In the genomic region with DNA sequence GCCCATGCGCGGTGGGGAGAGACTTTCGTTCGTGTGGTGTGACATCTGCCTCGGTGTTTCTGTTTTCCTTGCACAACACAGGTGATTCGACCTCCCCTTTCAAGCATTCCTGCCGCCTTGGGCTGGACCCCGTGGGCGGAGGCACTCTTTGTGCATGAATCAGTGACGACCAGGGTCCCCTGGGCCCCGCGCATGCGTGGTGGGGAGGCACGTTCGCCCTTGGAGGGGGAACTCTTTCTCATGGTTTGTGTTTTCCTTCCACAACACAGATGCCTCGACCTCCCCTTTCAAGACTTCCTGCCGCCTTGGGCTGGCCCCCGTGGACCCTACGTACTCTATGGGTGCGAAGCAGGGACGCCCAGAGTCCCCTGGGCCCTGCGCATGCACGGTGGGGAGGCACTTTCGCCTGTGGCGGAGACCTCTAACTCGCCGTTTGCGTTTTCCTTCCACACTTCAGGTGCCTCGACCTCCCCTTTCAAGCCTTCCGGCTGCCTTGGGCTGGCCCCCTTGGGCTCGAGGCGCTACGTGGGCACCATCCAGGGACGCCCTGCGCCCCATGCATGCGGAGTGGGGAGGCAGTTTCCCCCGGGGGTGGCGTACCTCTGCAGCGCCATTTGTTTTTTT, we compare ENCODE assay signal across 1 cellular context.
A peak's percentile ranks its signal among the peaks of the same experiment; 100 is the strongest.
TF ChIP-seq lines count a peak whose summit lies in the region.

No MANE protein-coding gene starts in this region.

TF ChIP-seq in K562, 482 proteins besides CTCF, POLR2A, EP300 and RAD21 (continues in another document):
- TF ChIP-seq ZKSCAN1 (IDR thresholded peaks at IDR 0.05; ENCODE audit: low read depth, low read length) (no peak), NRF1 (conservative IDR thresholded peaks at IDR 0.05 in 1 of 2, IDR thresholded peaks at IDR 0.05 in 1 of 2) (peak; percentile 92 to 93), KLF1 (tag; IDR thresholded peaks at IDR 0.05) (no peak), TFAM (CRISPR knock-in tag; conservative IDR thresholded peaks at IDR 0.05) (no peak), SUPT5H (IDR thresholded peaks at IDR 0.05) (no peak), ZNF408 (CRISPR knock-in tag; IDR thresholded peaks at IDR 0.05; ENCODE audit: low read depth) (no peak), ZNF3 (CRISPR knock-in tag; IDR thresholded peaks at IDR 0.05) (no peak), TAF9B (IDR thresholded peaks at IDR 0.05; ENCODE audit: partially characterized antibody) (no peak), FOXK2 (conservative IDR thresholded peaks at IDR 0.05 in 1 of 2, IDR thresholded peaks at IDR 0.05 in 1 of 2; ENCODE audit: low read depth in 2 of 2) (no peak), NFE2L1 (tag; IDR thresholded peaks at IDR 0.05; ENCODE audit: borderline replicate concordance, low read depth) (no peak), MEIS2 (IDR thresholded peaks at IDR 0.05; ENCODE audit: partially characterized antibody) (peak; percentile 32), ZBTB8A (IDR thresholded peaks at IDR 0.05; ENCODE audit: partially characterized antibody) (no peak), JUNB (CRISPR knock-in tag; conservative IDR thresholded peaks at IDR 0.05) (no peak), ZNF551 (CRISPR knock-in tag; IDR thresholded peaks at IDR 0.05) (no peak), NEUROD1 (IDR thresholded peaks at IDR 0.05; ENCODE audit: borderline replicate concordance, low read depth, low read length, partially characterized antibody) (no peak), KLF6 (CRISPR knock-in tag; IDR thresholded peaks at IDR 0.05; ENCODE audit: borderline replicate concordance) (no peak), BRCA1 (IDR thresholded peaks at IDR 0.05) (no peak), BRCA1 (CRISPR knock-in tag; IDR thresholded peaks at IDR 0.05) (no peak), JUN (IDR thresholded peaks at IDR 0.05; ENCODE audit: borderline replicate concordance, low read depth, low read length) (no peak), JUN (CRISPR knock-in tag; IDR thresholded peaks at IDR 0.05; ENCODE audit: borderline replicate concordance) (no peak), SRSF9 (IDR thresholded peaks at IDR 0.05; ENCODE audit: borderline replicate concordance, low read depth, low read length) (no peak)
- TF ChIP-seq, protein P1, sequence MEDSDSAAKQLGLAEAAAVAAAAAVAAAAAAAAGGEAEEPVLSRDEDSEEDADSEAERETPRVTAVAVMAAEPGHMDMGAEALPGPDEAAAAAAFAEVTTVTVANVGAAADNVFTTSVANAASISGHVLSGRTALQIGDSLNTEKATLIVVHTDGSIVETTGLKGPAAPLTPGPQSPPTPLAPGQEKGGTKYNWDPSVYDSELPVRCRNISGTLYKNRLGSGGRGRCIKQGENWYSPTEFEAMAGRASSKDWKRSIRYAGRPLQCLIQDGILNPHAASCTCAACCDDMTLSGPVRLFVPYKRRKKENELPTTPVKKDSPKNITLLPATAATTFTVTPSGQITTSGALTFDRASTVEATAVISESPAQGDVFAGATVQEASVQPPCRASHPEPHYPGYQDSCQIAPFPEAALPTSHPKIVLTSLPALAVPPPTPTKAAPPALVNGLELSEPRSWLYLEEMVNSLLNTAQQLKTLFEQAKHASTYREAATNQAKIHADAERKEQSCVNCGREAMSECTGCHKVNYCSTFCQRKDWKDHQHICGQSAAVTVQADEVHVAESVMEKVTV (CRISPR knock-in tag; IDR thresholded peaks at IDR 0.05), result no peak
- TF ChIP-seq, protein P2, sequence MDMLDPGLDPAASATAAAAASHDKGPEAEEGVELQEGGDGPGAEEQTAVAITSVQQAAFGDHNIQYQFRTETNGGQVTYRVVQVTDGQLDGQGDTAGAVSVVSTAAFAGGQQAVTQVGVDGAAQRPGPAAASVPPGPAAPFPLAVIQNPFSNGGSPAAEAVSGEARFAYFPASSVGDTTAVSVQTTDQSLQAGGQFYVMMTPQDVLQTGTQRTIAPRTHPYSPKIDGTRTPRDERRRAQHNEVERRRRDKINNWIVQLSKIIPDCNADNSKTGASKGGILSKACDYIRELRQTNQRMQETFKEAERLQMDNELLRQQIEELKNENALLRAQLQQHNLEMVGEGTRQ (CRISPR knock-in tag; IDR thresholded peaks at IDR 0.05), result no peak
- TF ChIP-seq, protein P3, sequence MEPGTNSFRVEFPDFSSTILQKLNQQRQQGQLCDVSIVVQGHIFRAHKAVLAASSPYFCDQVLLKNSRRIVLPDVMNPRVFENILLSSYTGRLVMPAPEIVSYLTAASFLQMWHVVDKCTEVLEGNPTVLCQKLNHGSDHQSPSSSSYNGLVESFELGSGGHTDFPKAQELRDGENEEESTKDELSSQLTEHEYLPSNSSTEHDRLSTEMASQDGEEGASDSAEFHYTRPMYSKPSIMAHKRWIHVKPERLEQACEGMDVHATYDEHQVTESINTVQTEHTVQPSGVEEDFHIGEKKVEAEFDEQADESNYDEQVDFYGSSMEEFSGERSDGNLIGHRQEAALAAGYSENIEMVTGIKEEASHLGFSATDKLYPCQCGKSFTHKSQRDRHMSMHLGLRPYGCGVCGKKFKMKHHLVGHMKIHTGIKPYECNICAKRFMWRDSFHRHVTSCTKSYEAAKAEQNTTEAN (CRISPR knock-in tag; IDR thresholded peaks at IDR 0.05), result no peak
- TF ChIP-seq, protein P4, sequence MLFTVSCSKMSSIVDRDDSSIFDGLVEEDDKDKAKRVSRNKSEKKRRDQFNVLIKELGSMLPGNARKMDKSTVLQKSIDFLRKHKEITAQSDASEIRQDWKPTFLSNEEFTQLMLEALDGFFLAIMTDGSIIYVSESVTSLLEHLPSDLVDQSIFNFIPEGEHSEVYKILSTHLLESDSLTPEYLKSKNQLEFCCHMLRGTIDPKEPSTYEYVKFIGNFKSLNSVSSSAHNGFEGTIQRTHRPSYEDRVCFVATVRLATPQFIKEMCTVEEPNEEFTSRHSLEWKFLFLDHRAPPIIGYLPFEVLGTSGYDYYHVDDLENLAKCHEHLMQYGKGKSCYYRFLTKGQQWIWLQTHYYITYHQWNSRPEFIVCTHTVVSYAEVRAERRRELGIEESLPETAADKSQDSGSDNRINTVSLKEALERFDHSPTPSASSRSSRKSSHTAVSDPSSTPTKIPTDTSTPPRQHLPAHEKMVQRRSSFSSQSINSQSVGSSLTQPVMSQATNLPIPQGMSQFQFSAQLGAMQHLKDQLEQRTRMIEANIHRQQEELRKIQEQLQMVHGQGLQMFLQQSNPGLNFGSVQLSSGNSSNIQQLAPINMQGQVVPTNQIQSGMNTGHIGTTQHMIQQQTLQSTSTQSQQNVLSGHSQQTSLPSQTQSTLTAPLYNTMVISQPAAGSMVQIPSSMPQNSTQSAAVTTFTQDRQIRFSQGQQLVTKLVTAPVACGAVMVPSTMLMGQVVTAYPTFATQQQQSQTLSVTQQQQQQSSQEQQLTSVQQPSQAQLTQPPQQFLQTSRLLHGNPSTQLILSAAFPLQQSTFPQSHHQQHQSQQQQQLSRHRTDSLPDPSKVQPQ (CRISPR knock-in tag; IDR thresholded peaks at IDR 0.05; ENCODE audit: borderline replicate concordance), result no peak
- TF ChIP-seq, protein P5, sequence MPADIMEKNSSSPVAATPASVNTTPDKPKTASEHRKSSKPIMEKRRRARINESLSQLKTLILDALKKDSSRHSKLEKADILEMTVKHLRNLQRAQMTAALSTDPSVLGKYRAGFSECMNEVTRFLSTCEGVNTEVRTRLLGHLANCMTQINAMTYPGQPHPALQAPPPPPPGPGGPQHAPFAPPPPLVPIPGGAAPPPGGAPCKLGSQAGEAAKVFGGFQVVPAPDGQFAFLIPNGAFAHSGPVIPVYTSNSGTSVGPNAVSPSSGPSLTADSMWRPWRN (IDR thresholded peaks at IDR 0.05; ENCODE audit: low read depth), result no peak
- TF ChIP-seq, protein P6, sequence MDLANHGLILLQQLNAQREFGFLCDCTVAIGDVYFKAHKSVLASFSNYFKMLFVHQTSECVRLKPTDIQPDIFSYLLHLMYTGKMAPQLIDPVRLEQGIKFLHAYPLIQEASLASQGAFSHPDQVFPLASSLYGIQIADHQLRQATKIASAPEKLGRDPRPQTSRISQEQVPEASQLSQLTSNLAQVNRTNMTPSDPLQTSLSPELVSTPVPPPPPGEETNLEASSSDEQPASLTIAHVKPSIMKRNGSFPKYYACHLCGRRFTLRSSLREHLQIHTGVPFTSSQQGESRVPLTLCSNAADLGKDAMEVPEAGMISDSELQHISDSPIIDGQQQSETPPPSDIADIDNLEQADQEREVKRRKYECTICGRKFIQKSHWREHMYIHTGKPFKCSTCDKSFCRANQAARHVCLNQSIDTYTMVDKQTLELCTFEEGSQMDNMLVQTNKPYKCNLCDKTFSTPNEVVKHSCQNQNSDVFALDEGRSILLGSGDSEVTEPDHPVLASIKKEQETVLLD (IDR thresholded peaks at IDR 0.05), result peak; percentile 62; the same call in 1 of the 2 replicates
- TF ChIP-seq, protein P7, sequence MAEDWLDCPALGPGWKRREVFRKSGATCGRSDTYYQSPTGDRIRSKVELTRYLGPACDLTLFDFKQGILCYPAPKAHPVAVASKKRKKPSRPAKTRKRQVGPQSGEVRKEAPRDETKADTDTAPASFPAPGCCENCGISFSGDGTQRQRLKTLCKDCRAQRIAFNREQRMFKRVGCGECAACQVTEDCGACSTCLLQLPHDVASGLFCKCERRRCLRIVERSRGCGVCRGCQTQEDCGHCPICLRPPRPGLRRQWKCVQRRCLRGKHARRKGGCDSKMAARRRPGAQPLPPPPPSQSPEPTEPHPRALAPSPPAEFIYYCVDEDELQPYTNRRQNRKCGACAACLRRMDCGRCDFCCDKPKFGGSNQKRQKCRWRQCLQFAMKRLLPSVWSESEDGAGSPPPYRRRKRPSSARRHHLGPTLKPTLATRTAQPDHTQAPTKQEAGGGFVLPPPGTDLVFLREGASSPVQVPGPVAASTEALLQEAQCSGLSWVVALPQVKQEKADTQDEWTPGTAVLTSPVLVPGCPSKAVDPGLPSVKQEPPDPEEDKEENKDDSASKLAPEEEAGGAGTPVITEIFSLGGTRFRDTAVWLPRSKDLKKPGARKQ (CRISPR knock-in tag; IDR thresholded peaks at IDR 0.05), result no peak
- TF ChIP-seq, protein P8, sequence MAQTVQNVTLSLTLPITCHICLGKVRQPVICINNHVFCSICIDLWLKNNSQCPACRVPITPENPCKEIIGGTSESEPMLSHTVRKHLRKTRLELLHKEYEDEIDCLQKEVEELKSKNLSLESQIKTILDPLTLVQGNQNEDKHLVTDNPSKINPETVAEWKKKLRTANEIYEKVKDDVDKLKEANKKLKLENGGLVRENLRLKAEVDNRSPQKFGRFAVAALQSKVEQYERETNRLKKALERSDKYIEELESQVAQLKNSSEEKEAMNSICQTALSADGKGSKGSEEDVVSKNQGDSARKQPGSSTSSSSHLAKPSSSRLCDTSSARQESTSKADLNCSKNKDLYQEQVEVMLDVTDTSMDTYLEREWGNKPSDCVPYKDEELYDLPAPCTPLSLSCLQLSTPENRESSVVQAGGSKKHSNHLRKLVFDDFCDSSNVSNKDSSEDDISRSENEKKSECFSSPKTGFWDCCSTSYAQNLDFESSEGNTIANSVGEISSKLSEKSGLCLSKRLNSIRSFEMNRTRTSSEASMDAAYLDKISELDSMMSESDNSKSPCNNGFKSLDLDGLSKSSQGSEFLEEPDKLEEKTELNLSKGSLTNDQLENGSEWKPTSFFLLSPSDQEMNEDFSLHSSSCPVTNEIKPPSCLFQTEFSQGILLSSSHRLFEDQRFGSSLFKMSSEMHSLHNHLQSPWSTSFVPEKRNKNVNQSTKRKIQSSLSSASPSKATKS (CRISPR knock-in tag; IDR thresholded peaks at IDR 0.05), result no peak
- TF ChIP-seq, protein P9, sequence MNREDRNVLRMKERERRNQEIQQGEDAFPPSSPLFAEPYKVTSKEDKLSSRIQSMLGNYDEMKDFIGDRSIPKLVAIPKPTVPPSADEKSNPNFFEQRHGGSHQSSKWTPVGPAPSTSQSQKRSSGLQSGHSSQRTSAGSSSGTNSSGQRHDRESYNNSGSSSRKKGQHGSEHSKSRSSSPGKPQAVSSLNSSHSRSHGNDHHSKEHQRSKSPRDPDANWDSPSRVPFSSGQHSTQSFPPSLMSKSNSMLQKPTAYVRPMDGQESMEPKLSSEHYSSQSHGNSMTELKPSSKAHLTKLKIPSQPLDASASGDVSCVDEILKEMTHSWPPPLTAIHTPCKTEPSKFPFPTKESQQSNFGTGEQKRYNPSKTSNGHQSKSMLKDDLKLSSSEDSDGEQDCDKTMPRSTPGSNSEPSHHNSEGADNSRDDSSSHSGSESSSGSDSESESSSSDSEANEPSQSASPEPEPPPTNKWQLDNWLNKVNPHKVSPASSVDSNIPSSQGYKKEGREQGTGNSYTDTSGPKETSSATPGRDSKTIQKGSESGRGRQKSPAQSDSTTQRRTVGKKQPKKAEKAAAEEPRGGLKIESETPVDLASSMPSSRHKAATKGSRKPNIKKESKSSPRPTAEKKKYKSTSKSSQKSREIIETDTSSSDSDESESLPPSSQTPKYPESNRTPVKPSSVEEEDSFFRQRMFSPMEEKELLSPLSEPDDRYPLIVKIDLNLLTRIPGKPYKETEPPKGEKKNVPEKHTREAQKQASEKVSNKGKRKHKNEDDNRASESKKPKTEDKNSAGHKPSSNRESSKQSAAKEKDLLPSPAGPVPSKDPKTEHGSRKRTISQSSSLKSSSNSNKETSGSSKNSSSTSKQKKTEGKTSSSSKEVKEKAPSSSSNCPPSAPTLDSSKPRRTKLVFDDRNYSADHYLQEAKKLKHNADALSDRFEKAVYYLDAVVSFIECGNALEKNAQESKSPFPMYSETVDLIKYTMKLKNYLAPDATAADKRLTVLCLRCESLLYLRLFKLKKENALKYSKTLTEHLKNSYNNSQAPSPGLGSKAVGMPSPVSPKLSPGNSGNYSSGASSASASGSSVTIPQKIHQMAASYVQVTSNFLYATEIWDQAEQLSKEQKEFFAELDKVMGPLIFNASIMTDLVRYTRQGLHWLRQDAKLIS (CRISPR knock-in tag; IDR thresholded peaks at IDR 0.05), result no peak
